In the genomic region with DNA sequence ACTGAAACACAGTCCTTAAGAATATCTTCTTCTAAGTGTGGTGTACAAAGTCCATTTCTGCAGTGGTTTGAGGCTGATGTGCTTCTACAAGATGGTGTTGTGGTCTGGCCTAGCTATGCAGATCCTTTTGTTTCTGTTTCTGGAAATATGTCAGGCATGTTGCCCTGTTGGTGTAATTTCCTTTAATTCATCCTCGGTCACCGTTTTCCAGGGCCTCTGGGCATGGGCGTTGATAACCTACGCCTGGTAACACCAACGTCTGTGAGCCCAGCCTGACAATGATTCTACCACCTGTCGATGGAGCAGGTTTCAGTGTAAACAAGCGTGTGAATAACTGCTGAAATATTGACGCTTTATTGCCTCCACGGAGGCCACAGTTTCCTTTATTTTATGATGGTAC, we compare ENCODE assay signal across 25 cellular contexts. TPM values are rescaled to one million over a fixed set of nuclear protein-coding genes. Genes with fewer than 3 reads are reported as not detected.
DNase-seq lines count a peak whose midpoint lies in the region; ATAC-seq and TF ChIP-seq lines count a peak whose summit lies in the region.
"Had no signal": no experiment of that assay in that cellular context is flagged by ENCODE, and none has a peak within 500 bp of the region (broad histone marks: within the 10 kb centered on the region; RNA-seq: fewer than 3 reads in every experiment).

No MANE protein-coding gene starts in this region.

- TF ChIP-seq CTCF in choroid plexus epithelial cell (conservative IDR thresholded peaks at IDR 0.05; ENCODE audit: low read depth, low read length) = no peak

- no peak overlapping the region for H3K27ac Mint-ChIP-seq in effector memory CD8-positive, alpha-beta T cell
- H3K27ac Mint-ChIP-seq: nephron progenitor cell; T-helper 2 cell treated with Interferon-gamma antibody and Interleukin-4, amounts not matched to agents 5 μg/mL and 100 μg/mL, for 36 hours had no signal

- no peak overlapping the region for H3K9ac ChIP-seq in mucosa of rectum (ENCODE audit: low read depth in 1 of 2, low read length in 2 of 2)

- no peaks in the 10 kb centered on the region for H3K4me1 Mint-ChIP-seq in effector memory CD8-positive, alpha-beta T cell (ENCODE audit: low read depth in 2 of 2)

- DNase-seq in DMS153 (lab: John Stamatoyannopoulos, UW) = peak; percentile 36
- DNase-seq in DMS153 treated with DMSO at 0.1 percent for 48 hours (lab: John Stamatoyannopoulos, UW; ENCODE audit: unreplicated experiment) = no peak
- peak; percentile 90 for DNase-seq in NCI-H748 (lab: John Stamatoyannopoulos, UW; ENCODE audit: unreplicated experiment)
- DNase-seq in choroid plexus epithelial cell (ENCODE audit: low read depth) = peak; percentile 8
- no peak for DNase-seq in ureter (ENCODE audit: low spot score)
- DNase-seq in effector memory CD8-positive, alpha-beta T cell = no peak
- DNase-seq in NOMO-1 (lab: John Stamatoyannopoulos, UW; ENCODE audit: unreplicated experiment in 2 of 2) = no peak
- DNase-seq: activated CD4-positive, alpha-beta T cell treated with anti-CD3 and anti-CD28 coated beads, Interleukin-2, amount 50 U/mL, for 4 hours; activated naive CD4-positive, alpha-beta T cell treated with Interleukin-2 at 50 U/mL for 16 hours; activated T-cell treated with anti-CD3 and anti-CD28 coated beads for 4 hours; AML-193; anterior cingulate cortex; EL; hippocampal formation; KG1; kidney; nephron progenitor cell; SIG-M5; stimulated activated CD4-positive, alpha-beta T cell treated with anti-CD3 and anti-CD28 coated beads, Interleukin-4, amount 100 ng/mL, for 1 hour; stomach had no signal

- H3K9me3 Mint-ChIP-seq in effector memory CD8-positive, alpha-beta T cell = no peaks in the 10 kb centered on the region
- H3K9me3 Mint-ChIP-seq: nephron progenitor cell; T-helper 2 cell treated with Interferon-gamma antibody and Interleukin-4, amounts not matched to agents 5 μg/mL and 100 μg/mL, for 36 hours had no signal

- no peaks in the 10 kb centered on the region for H3K36me3 ChIP-seq in mucosa of rectum (ENCODE audit: control insufficient read depth in 2 of 2, insufficient read depth in 2 of 2, low read length in 2 of 2)
- H3K36me3 ChIP-seq: prostate gland, stomach had no signal

- ATAC-seq in effector memory CD8-positive, alpha-beta T cell (replicated peaks) = no peak

- H3K4me3 ChIP-seq in choroid plexus epithelial cell (ENCODE audit: low read depth, low read length) = no peak overlapping the region
- H3K4me3 ChIP-seq in mucosa of rectum (ENCODE audit: low read length in 2 of 2) = no peak overlapping the region
- H3K4me3 ChIP-seq: prostate gland, smooth muscle cell, stomach had no signal

- peaks cover 52 to 81% of the 10 kb centered on the region in 2 donors for H3K27me3 Mint-ChIP-seq in effector memory CD8-positive, alpha-beta T cell

- H3K4me1 ChIP-seq in mucosa of rectum (ENCODE audit: control insufficient read depth in 2 of 2, insufficient read depth in 2 of 2, low read length in 2 of 2) = peaks cover 8 to 44% of the 10 kb centered on the region in 2 donors

- H3K9me3 ChIP-seq in mucosa of rectum (ENCODE audit: control insufficient read depth in 2 of 2, low read length in 2 of 2) = no peaks in the 10 kb centered on the region
- H3K9me3 ChIP-seq: prostate gland, stomach had no signal

- no peak overlapping the region for H3K4me3 Mint-ChIP-seq in effector memory CD8-positive, alpha-beta T cell
- H3K4me3 Mint-ChIP-seq: nephron progenitor cell; T-helper 2 cell treated with Interferon-gamma antibody and Interleukin-4, amounts not matched to agents 5 μg/mL and 100 μg/mL, for 36 hours had no signal

- H3K27ac ChIP-seq in mucosa of rectum (ENCODE audit: low read depth in 2 of 2, low read length in 2 of 2) = peak overlapping the region; percentile 0 to 62
- H3K27ac ChIP-seq: 22Rv1, prostate gland, stomach had no signal

- no peaks in the 10 kb centered on the region for H3K36me3 Mint-ChIP-seq in effector memory CD8-positive, alpha-beta T cell (ENCODE audit: insufficient read depth)

- no peaks in the 10 kb centered on the region for H3K27me3 ChIP-seq in mucosa of rectum (ENCODE audit: control insufficient read depth in 2 of 2, insufficient read depth in 2 of 2, low read length in 2 of 2)

RNA-seq across cellular contexts. Expression of a gene that starts 33.3 kb away (rescaled TPM):
- total RNA-seq in ureter = 168 TPM

Comparison
In these comparisons a context has a peak if more than half of its experiments do, and no peak if none do; other contexts are left out.
1. DNase-seq: peak in DMS153 (single experiment), NCI-H748 (single experiment) and choroid plexus epithelial cell (single experiment); none in DMS153 treated with DMSO at 0.1 percent for 48 hours (single experiment), ureter (single experiment), effector memory CD8-positive, alpha-beta T cell (0 of 3) and NOMO-1 (0 of 2).